In genomic region chr16:1363501-1364041, GRCh38 we compare ENCODE assay signal across 9 cellular contexts. TPM values are rescaled to one million over a fixed set of nuclear protein-coding genes. Genes with fewer than 3 reads are reported as not detected.
DNase-seq lines count a peak whose midpoint lies in the region; ATAC-seq, FAIRE-seq and TF ChIP-seq lines count a peak whose summit lies in the region.
"Had no signal": no experiment of that assay in that cellular context is flagged by ENCODE, and none has a peak within 500 bp of the region (broad histone marks: within the 10 kb centered on the region; RNA-seq: fewer than 3 reads in every experiment).

No MANE protein-coding gene starts in this region.

- no peaks in the 10 kb centered on the region for H3K4me1 ChIP-seq in GM12878 (ENCODE audit: control insufficient read depth, insufficient read depth, low read length)

- ATAC-seq in GM12878 (peak; percentile 100), HG02973 (IDR thresholded peaks at IDR 0.05; ENCODE audit: unreplicated experiment) (no peak)

- no peak overlapping the region for H3K4me2 ChIP-seq in GM12878 (ENCODE audit: control insufficient read depth, insufficient read depth)

- POLR2A ChIA-PET in GM12878 (lab: Charles Lee) = no interaction called here

- 54% methylated on average over 18 of the region's 18 CpGs for WGBS in GM12878 (ENCODE audit: insufficient coverage, insufficient replicate concordance, low lambda C conversion rate, missing lambda C conversion rate)

- peaks cover 16 to 28% of the 10 kb centered on the region in 2 experiments for H3K36me3 ChIP-seq in GM12878 (ENCODE audit: control insufficient read depth in 2 of 2, insufficient read depth in 2 of 2, low read length in 1 of 2)

- TF ChIP-seq RAD21 in GM12878 (IDR thresholded peaks at IDR 0.05; ENCODE audit: insufficient read depth, low read depth, low read length) = peak; percentile 47

- TF ChIP-seq CTCF in GM12878 (IDR thresholded peaks at IDR 0.05 in 2 of 3, conservative IDR thresholded peaks at IDR 0.05 in 1 of 3; ENCODE audit: control insufficient read depth in 2 of 3, extremely low read depth in 1 of 3, insufficient read depth in 1 of 3, low read depth in 3 of 3, low read length in 3 of 3) = peak; percentile 87 to 89 (median 88)

- in situ Hi-C loops in GM12878 (cut with MboI) = no loop called here

- H3K27me3 ChIP-seq in GM12878 (replicated peaks in 1 of 2; ENCODE audit: control insufficient read depth in 2 of 2, insufficient read depth in 2 of 2, low read length in 1 of 2) = no peaks in the 10 kb centered on the region

- intact Hi-C loops in GM12878 (cut with micrococcal nuclease; ENCODE audit: unreplicated experiment) = no loop called here

- no peak overlapping the region for H3K27ac ChIP-seq in GM12878 (ENCODE audit: control insufficient read depth, insufficient read depth)
- H3K27ac ChIP-seq: SK-N-MC had no signal

- TF ChIP-seq POLR2A in GM12878 (IDR thresholded peaks at IDR 0.05; ENCODE audit: low read depth, low read length) = no peak

- DNase-seq in DMS153 (lab: John Stamatoyannopoulos, UW) (peak; percentile 24), HTR-8/SVneo (ENCODE audit: insufficient read length, low spot score) (peak; percentile 65), T-helper 9 cell (peak; percentile 62), GM12878 (ENCODE audit: low read depth, low spot score) (no peak), iris pigment epithelial cell (ENCODE audit: low read depth) (peak; percentile 46), T1000 (lab: John Stamatoyannopoulos, UW) (no peak)
- peak; percentile 50 to 74 for DNase-seq in stimulated activated CD4-positive, alpha-beta T cell treated with anti-CD3 and anti-CD28 coated beads, Interleukin-4, amount 100 ng/mL, for 4 hours

- TF ChIP-seq EP300 in GM12878 (IDR thresholded peaks at IDR 0.05; ENCODE audit: borderline replicate concordance in 1 of 2, control insufficient read depth in 1 of 2, low read depth in 2 of 2, low read length in 2 of 2) = no peak

- RAD21 ChIA-PET in GM12878 (lab: Charles Lee; ENCODE audit: unreplicated experiment) = interaction anchor here (1.0 to 1.4 kb wide), 3 partner anchors 50 to 96 kb away, joined by 3 to 5 read pairs (median 3); partner anchors contain the start of gene UNKL

- H2AFZ ChIP-seq in GM12878 (ENCODE audit: control insufficient read depth, low read depth, low read length) = no peak overlapping the region

- H3K79me2 ChIP-seq in GM12878 (ENCODE audit: control insufficient read depth, insufficient read depth, low read length) = no peaks in the 10 kb centered on the region

- TSS peak; percentile 59 for BruUV-seq in GM12878 (replicated peaks; lab: Mats Ljungman, UMichigan)

- no peak overlapping the region for H3K9ac ChIP-seq in GM12878 (ENCODE audit: control insufficient read depth, insufficient read depth, low read length)

- SMC1A ChIA-PET in GM12878 (lab: Charles Lee; ENCODE audit: uncharacterized antibody, unreplicated experiment) = interaction anchor here (0.9 to 1.5 kb wide), 5 partner anchors 53 to 360 kb away, joined by 3 to 4 read pairs (median 3); no protein-coding TSS in a partner anchor

- no peaks in the 10 kb centered on the region for H3K9me3 ChIP-seq in GM12878 (replicated peaks; ENCODE audit: control insufficient read depth, insufficient read depth, low read length)

- H3K4me3 ChIP-seq in GM12878 = no peak overlapping the region
- H3K4me3 ChIP-seq: SK-N-MC had no signal

- CTCF ChIA-PET in GM12878 (lab: Yijun Ruan, JAX) = interaction anchor here (0.6 to 2.1 kb wide), 16 partner anchors 8 to 419 kb away, joined by 3 to 11 read pairs (median 4); partner anchors contain the start of genes CCDC154, NUBP2 and SPSB3

- no peak for FAIRE-seq in HTR-8/SVneo (lab: Jason Lieb, UNC)
- peak; percentile 72 for FAIRE-seq in GM12878 (lab: Jason Lieb, UNC)

- no peaks in the 10 kb centered on the region for H4K20me1 ChIP-seq in GM12878 (ENCODE audit: control insufficient read depth, insufficient read depth)

RNA-seq across cellular contexts. Expression of gene GNPTG, which starts 11.8 kb away (rescaled TPM):
- 14.1 and 16.1 TPM in 2 replicates for total RNA-seq in GM12878 (2013; cell fraction: nucleolus; rRNA removed)
- total RNA-seq in GM12878 (2014; rRNA removed) (19.8 and 21.9 TPM in 2 replicates), GM12878 (2014; rRNA removed; fragmentation: Illumina TruSeq; extraction: Trizol) (10.7 TPM in 2 replicates), GM12878 (2021) (23.6 and 25.3 TPM in 2 replicates)
- 8.7 TPM for polyA plus RNA-seq in GM12878 (2011; ENCODE audit: low read depth)
- polyA plus RNA-seq in GM12878 (2011; rRNA removed) (9.5 and 19.9 TPM in 2 replicates), GM12878 (2014; fragmentation: Illumina TruSeq; extraction: Trizol) (2.5 and 7.9 TPM in 2 replicates), GM12878 (2014; fragmentation: Nextera tagmentation; extraction: Ambion mirVana) (1 to 10 TPM in 1 of 2 experiments, under 1 TPM in 1; 0.80 to 2.4 TPM), GM12878 (2014; rRNA removed) (29.9 and 36.9 TPM in 2 replicates), GM12878 (2016; fragmentation: Nextera tagmentation; extraction: Ambion mirVana) (10 to 100 TPM; 25.9 to 32.6 TPM)
- polyA plus RNA-seq in GM12878 (2011; cell fraction: cytosol; rRNA removed) = 27.0 and 37.0 TPM in 2 replicates
- 63.8 and 81.0 TPM in 2 replicates for polyA plus RNA-seq in GM12878 (2011; cell fraction: nucleus; rRNA removed)
- 21.9 and 23.7 TPM in 2 replicates for polyA plus RNA-seq in GM12878 (2012)
- 7.9 and 8.0 TPM in 2 replicates for polyA minus RNA-seq in GM12878 (2011; rRNA and poly(A)+ RNA removed)
- 7.3 and 8.2 TPM in 2 replicates for polyA minus RNA-seq in GM12878 (2011; cell fraction: cytosol; rRNA and poly(A)+ RNA removed)
- 6.5 and 16.5 TPM in 2 replicates for polyA minus RNA-seq in GM12878 (2011; cell fraction: nucleus; rRNA and poly(A)+ RNA removed)

RNA-seq across cellular contexts. Expression of gene TSR3, which starts 11.9 kb away (rescaled TPM):
- total RNA-seq in GM12878 (2013; cell fraction: nucleolus; rRNA removed) = 6.0 and 6.3 TPM in 2 replicates
- 72.7 and 73.7 TPM in 2 replicates for total RNA-seq in GM12878 (2014; rRNA removed)
- total RNA-seq in GM12878 (2014; rRNA removed; fragmentation: Illumina TruSeq; extraction: Trizol) = 20.9 and 23.4 TPM in 2 replicates
- total RNA-seq in GM12878 (2021) = 66.1 and 67.6 TPM in 2 replicates
- 7.7 TPM for polyA plus RNA-seq in GM12878 (2011; ENCODE audit: low read depth)
- 12.3 and 26.2 TPM in 2 replicates for polyA plus RNA-seq in GM12878 (2011; rRNA removed)
- polyA plus RNA-seq in GM12878 (2011; cell fraction: cytosol; rRNA removed) = 37.2 and 58.2 TPM in 2 replicates
- polyA plus RNA-seq in GM12878 (2011; cell fraction: nucleus; rRNA removed) = 25.4 and 32.3 TPM in 2 replicates
- polyA plus RNA-seq in GM12878 (2012) = 36.1 and 41.1 TPM in 2 replicates
- 0.81 and 9.9 TPM in 2 replicates for polyA plus RNA-seq in GM12878 (2014; fragmentation: Illumina TruSeq; extraction: Trizol)
- polyA plus RNA-seq in GM12878 (2014; fragmentation: Nextera tagmentation; extraction: Ambion mirVana) = 10 to 100 TPM in 1 of 2 experiments, 1 to 10 TPM in 1; 3.4 to 11.2 TPM
- 72.2 and 86.1 TPM in 2 replicates for polyA plus RNA-seq in GM12878 (2014; rRNA removed)
- 100 to 1,000 TPM; 101 to 108 TPM for polyA plus RNA-seq in GM12878 (2016; fragmentation: Nextera tagmentation; extraction: Ambion mirVana)
- polyA minus RNA-seq in GM12878 (2011; rRNA and poly(A)+ RNA removed) = 5.3 and 22.8 TPM in 2 replicates
- polyA minus RNA-seq in GM12878 (2011; cell fraction: cytosol; rRNA and poly(A)+ RNA removed) = 16.0 and 19.3 TPM in 2 replicates
- 6.5 and 9.8 TPM in 2 replicates for polyA minus RNA-seq in GM12878 (2011; cell fraction: nucleus; rRNA and poly(A)+ RNA removed)

RNA-seq across cellular contexts. Expression of gene BAIAP3, which starts 30.1 kb away (rescaled TPM):
- 0.37 and 0.44 TPM in 2 replicates for total RNA-seq in GM12878 (2013; cell fraction: nucleolus; rRNA removed)
- 0.17 TPM in 1 of 2 replicates, not detected in the other for total RNA-seq in GM12878 (2014; rRNA removed)
- not detected in 2 replicates for total RNA-seq in GM12878 (2014; rRNA removed; fragmentation: Illumina TruSeq; extraction: Trizol)
- 0.56 and 0.58 TPM in 2 replicates for total RNA-seq in GM12878 (2021)
- polyA plus RNA-seq in GM12878 (2011; ENCODE audit: low read depth) = 0.35 TPM
- 0.03 and 0.16 TPM in 2 replicates for polyA plus RNA-seq in GM12878 (2011; rRNA removed)
- polyA plus RNA-seq in GM12878 (2011; cell fraction: cytosol; rRNA removed) = 0.03 and 0.15 TPM in 2 replicates
- polyA plus RNA-seq in GM12878 (2011; cell fraction: nucleus; rRNA removed) = 0.99 and 1.3 TPM in 2 replicates
- 0.70 and 1.6 TPM in 2 replicates for polyA plus RNA-seq in GM12878 (2012)
- 0.03 TPM in 1 of 2 replicates, not detected in the other for polyA plus RNA-seq in GM12878 (2014; fragmentation: Illumina TruSeq; extraction: Trizol)
- polyA plus RNA-seq in GM12878 (2014; fragmentation: Nextera tagmentation; extraction: Ambion mirVana) = not detected
- 0.56 TPM in 2 replicates for polyA plus RNA-seq in GM12878 (2014; rRNA removed)
- under 1 TPM; 0.14 to 0.31 TPM for polyA plus RNA-seq in GM12878 (2016; fragmentation: Nextera tagmentation; extraction: Ambion mirVana)
- polyA minus RNA-seq in GM12878 (2011; rRNA and poly(A)+ RNA removed) = not detected in 2 replicates
- polyA minus RNA-seq in GM12878 (2011; cell fraction: cytosol; rRNA and poly(A)+ RNA removed) = not detected in 2 replicates
- polyA minus RNA-seq in GM12878 (2011; cell fraction: nucleus; rRNA and poly(A)+ RNA removed) = 0.19 and 0.48 TPM in 2 replicates

RNA-seq across cellular contexts. Expression of gene UNKL, which starts 50.9 kb away (rescaled TPM):
- 59.6 and 66.8 TPM in 2 replicates for total RNA-seq in GM12878 (2013; cell fraction: nucleolus; rRNA removed)
- total RNA-seq in GM12878 (2014; rRNA removed) (7.5 and 12.4 TPM in 2 replicates), GM12878 (2014; rRNA removed; fragmentation: Illumina TruSeq; extraction: Trizol) (3.5 and 5.4 TPM in 2 replicates), GM12878 (2021) (18.4 and 21.6 TPM in 2 replicates)
- polyA plus RNA-seq in GM12878 (2011; ENCODE audit: low read depth) = 6.8 TPM
- polyA plus RNA-seq in GM12878 (2011; rRNA removed) (8.9 and 11.2 TPM in 2 replicates), GM12878 (2014; fragmentation: Illumina TruSeq; extraction: Trizol) (1.1 and 2.1 TPM in 2 replicates), GM12878 (2014; fragmentation: Nextera tagmentation; extraction: Ambion mirVana) (under 1 TPM; 0.40 to 0.57 TPM), GM12878 (2014; rRNA removed) (15.1 and 20.7 TPM in 2 replicates), GM12878 (2016; fragmentation: Nextera tagmentation; extraction: Ambion mirVana) (1 to 10 TPM; 8.6 to 9.6 TPM)
- polyA plus RNA-seq in GM12878 (2011; cell fraction: cytosol; rRNA removed) = 8.2 and 12.7 TPM in 2 replicates
- polyA plus RNA-seq in GM12878 (2011; cell fraction: nucleus; rRNA removed) = 109 and 131 TPM in 2 replicates
- 10.9 and 18.3 TPM in 2 replicates for polyA plus RNA-seq in GM12878 (2012)
- 4.3 and 6.6 TPM in 2 replicates for polyA minus RNA-seq in GM12878 (2011; rRNA and poly(A)+ RNA removed)
- polyA minus RNA-seq in GM12878 (2011; cell fraction: cytosol; rRNA and poly(A)+ RNA removed) = 6.7 and 10.3 TPM in 2 replicates
- polyA minus RNA-seq in GM12878 (2011; cell fraction: nucleus; rRNA and poly(A)+ RNA removed) = 14.6 and 20.2 TPM in 2 replicates

RNA-seq across cellular contexts. Expression of gene UBE2I, which starts 54.1 kb away (rescaled TPM):
- 139 and 148 TPM in 2 replicates for total RNA-seq in GM12878 (2013; cell fraction: nucleolus; rRNA removed)
- 65.2 and 69.3 TPM in 2 replicates for total RNA-seq in GM12878 (2014; rRNA removed)
- total RNA-seq in GM12878 (2014; rRNA removed; fragmentation: Illumina TruSeq; extraction: Trizol) = 92.2 and 104 TPM in 2 replicates
- 180 and 210 TPM in 2 replicates for total RNA-seq in GM12878 (2021)
- 82.4 TPM for polyA plus RNA-seq in GM12878 (2011; ENCODE audit: low read depth)
- polyA plus RNA-seq in GM12878 (2011; rRNA removed) = 181 and 188 TPM in 2 replicates
- 110 and 129 TPM in 2 replicates for polyA plus RNA-seq in GM12878 (2011; cell fraction: cytosol; rRNA removed)
- polyA plus RNA-seq in GM12878 (2011; cell fraction: nucleus; rRNA removed) = 167 and 229 TPM in 2 replicates
- polyA plus RNA-seq in GM12878 (2012) = 115 and 125 TPM in 2 replicates
- 243 and 265 TPM in 2 replicates for polyA plus RNA-seq in GM12878 (2014; fragmentation: Illumina TruSeq; extraction: Trizol)
- 10 to 100 TPM; 47.5 to 51.5 TPM for polyA plus RNA-seq in GM12878 (2014; fragmentation: Nextera tagmentation; extraction: Ambion mirVana)
- 203 and 205 TPM in 2 replicates for polyA plus RNA-seq in GM12878 (2014; rRNA removed)
- polyA plus RNA-seq in GM12878 (2016; fragmentation: Nextera tagmentation; extraction: Ambion mirVana) = 100 to 1,000 TPM; 200 to 204 TPM
- 94.4 and 94.6 TPM in 2 replicates for polyA minus RNA-seq in GM12878 (2011; rRNA and poly(A)+ RNA removed)
- 48.2 and 58.6 TPM in 2 replicates for polyA minus RNA-seq in GM12878 (2011; cell fraction: cytosol; rRNA and poly(A)+ RNA removed)
- 56.3 and 111 TPM in 2 replicates for polyA minus RNA-seq in GM12878 (2011; cell fraction: nucleus; rRNA and poly(A)+ RNA removed)

Comparison
In these comparisons a context has a peak if more than half of its experiments do, and no peak if none do; other contexts are left out.
1. DNase-seq: peak in DMS153 (single experiment), HTR-8/SVneo (single experiment), T-helper 9 cell (single experiment), iris pigment epithelial cell (single experiment) and stimulated activated CD4-positive, alpha-beta T cell treated with anti-CD3 and anti-CD28 coated beads, Interleukin-4, amount 100 ng/mL, for 4 hours (2 of 2); none in GM12878 (single experiment) and T1000 (single experiment).